In the genomic region with DNA sequence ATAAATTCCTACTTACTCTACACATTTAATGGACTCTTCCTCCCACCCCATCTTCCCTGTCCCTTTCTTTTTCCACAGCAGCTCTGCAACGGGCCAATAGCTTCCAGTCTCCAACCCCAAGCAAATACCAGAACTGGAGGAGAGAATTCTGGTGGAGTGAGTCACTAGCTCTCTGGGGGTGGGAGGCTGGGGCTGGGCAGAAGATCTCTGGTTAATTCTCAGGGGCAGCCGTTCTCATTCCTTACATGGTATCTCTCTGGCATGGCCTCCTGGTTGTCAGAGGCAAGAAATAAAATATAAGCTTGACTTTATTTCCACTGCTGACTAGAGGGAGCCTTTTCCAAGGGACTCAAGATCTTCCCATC, we compare ENCODE assay signal across 10 cellular contexts.
A peak's percentile ranks its signal among the peaks of the same experiment; 100 is the strongest.
DNase-seq lines count a peak whose midpoint lies in the region; ATAC-seq and TF ChIP-seq lines count a peak whose summit lies in the region.
"Had no signal": no experiment of that assay in that cellular context is flagged by ENCODE, and none has a peak within 500 bp of the region (broad histone marks: within the 10 kb centered on the region; RNA-seq: fewer than 3 reads in every experiment).

No MANE protein-coding gene starts in this region.

- ATAC-seq in SK-N-SH treated with all-trans-retinoic acid at 6 μM for 48 hours (peak; percentile 76), GM18498 (IDR thresholded peaks at IDR 0.05; ENCODE audit: unreplicated experiment) (no peak)

- peaks cover 26% of the 10 kb centered on the region for H3K4me1 Mint-ChIP-seq in glutamatergic neuron (ENCODE audit: low read depth, unreplicated experiment)

- H3K27me3 Mint-ChIP-seq in glutamatergic neuron (ENCODE audit: unreplicated experiment), result peaks cover 15% of the 10 kb centered on the region

- H3K9me3 Mint-ChIP-seq in glutamatergic neuron (ENCODE audit: unreplicated experiment), result peaks cover 9% of the 10 kb centered on the region
- H3K9me3 Mint-ChIP-seq: stimulated activated effector memory CD8-positive, alpha-beta T cell treated with anti-CD3 and anti-CD28 coated beads, Interleukin-12 subunit alpha, Interleukin-12 subunit beta, amount 100 ng/mL, for 72 hours had no signal

- H3K27ac Mint-ChIP-seq in glutamatergic neuron (ENCODE audit: unreplicated experiment), result no peak overlapping the region

- peak; percentile 94 for DNase-seq in Daoy (ENCODE audit: low read depth)
- DNase-seq in glomerular visceral epithelial cell (ENCODE audit: extremely low spot score), result peak; percentile 94
- peak; percentile 95 for DNase-seq in renal cortical epithelial cell (ENCODE audit: low read depth)
- no peak for DNase-seq in glutamatergic neuron
- no peak for DNase-seq in stimulated activated CD4-positive, alpha-beta T cell treated with anti-CD3 and anti-CD28 coated beads, Interleukin-4, amount 100 ng/mL, for 4 hours
- no peak for DNase-seq in caudate nucleus (lab: John Stamatoyannopoulos, UW)
- DNase-seq: activated CD4-positive, alpha-beta T cell treated with anti-CD3 and anti-CD28 coated beads, Interleukin-2, amount 50 U/mL, for 4 hours had no signal

- no peaks in the 10 kb centered on the region for H3K36me3 Mint-ChIP-seq in glutamatergic neuron (ENCODE audit: unreplicated experiment)
- H3K36me3 Mint-ChIP-seq: stimulated activated effector memory CD8-positive, alpha-beta T cell treated with anti-CD3 and anti-CD28 coated beads, Interleukin-12 subunit alpha, Interleukin-12 subunit beta, amount 100 ng/mL, for 72 hours had no signal

- H3K4me3 Mint-ChIP-seq in glutamatergic neuron (ENCODE audit: unreplicated experiment), result no peak overlapping the region
- H3K4me3 Mint-ChIP-seq: stimulated activated effector memory CD8-positive, alpha-beta T cell treated with anti-CD3 and anti-CD28 coated beads, Interleukin-12 subunit alpha, Interleukin-12 subunit beta, amount 100 ng/mL, for 72 hours had no signal

- H3K27ac ChIP-seq in caudate nucleus (ENCODE audit: low read depth, low read length), result no peak overlapping the region

- TF ChIP-seq CTCF in glutamatergic neuron (IDR thresholded peaks at IDR 0.05; ENCODE audit: partially characterized antibody, unreplicated experiment), result no peak

TF ChIP-seq in SK-N-SH treated with all-trans-retinoic acid at 6 μM for 48 hours, 23 proteins besides CTCF, POLR2A, EP300 and RAD21:
- TF ChIP-seq TOX (CRISPR knock-in tag; IDR thresholded peaks at IDR 0.05; ENCODE audit: borderline replicate concordance) (no peak), TSHZ2 (CRISPR knock-in tag; IDR thresholded peaks at IDR 0.05) (no peak), ARNTL (CRISPR knock-in tag; IDR thresholded peaks at IDR 0.05; ENCODE audit: borderline replicate concordance, low read depth) (no peak), CREB5 (CRISPR knock-in tag; IDR thresholded peaks at IDR 0.05; ENCODE audit: low read depth) (no peak), ISL1 (CRISPR knock-in tag; IDR thresholded peaks at IDR 0.05) (peak; percentile 30; the same call in 1 of the 2 replicates), TCF4 (CRISPR knock-in tag; IDR thresholded peaks at IDR 0.05; ENCODE audit: borderline replicate concordance) (no peak), ZNF8 (CRISPR knock-in tag; IDR thresholded peaks at IDR 0.05) (no peak), ESRRG (CRISPR knock-in tag; IDR thresholded peaks at IDR 0.05) (no peak), BACH2 (CRISPR knock-in tag; IDR thresholded peaks at IDR 0.05; ENCODE audit: borderline replicate concordance) (no peak), PPARA (CRISPR knock-in tag; IDR thresholded peaks at IDR 0.05; ENCODE audit: borderline replicate concordance) (no peak), GLIS3 (CRISPR knock-in tag; IDR thresholded peaks at IDR 0.05) (no peak), ZC3H10 (CRISPR knock-in tag; IDR thresholded peaks at IDR 0.05) (no peak), ZNF70 (CRISPR knock-in tag; IDR thresholded peaks at IDR 0.05) (no peak), ZFP3 (CRISPR knock-in tag; IDR thresholded peaks at IDR 0.05) (no peak), PATZ1 (CRISPR knock-in tag; IDR thresholded peaks at IDR 0.05; ENCODE audit: borderline replicate concordance) (0 out of 2 replicates have a peak, but pooled peaks have one; percentile 70)
- TF ChIP-seq, protein P1, sequence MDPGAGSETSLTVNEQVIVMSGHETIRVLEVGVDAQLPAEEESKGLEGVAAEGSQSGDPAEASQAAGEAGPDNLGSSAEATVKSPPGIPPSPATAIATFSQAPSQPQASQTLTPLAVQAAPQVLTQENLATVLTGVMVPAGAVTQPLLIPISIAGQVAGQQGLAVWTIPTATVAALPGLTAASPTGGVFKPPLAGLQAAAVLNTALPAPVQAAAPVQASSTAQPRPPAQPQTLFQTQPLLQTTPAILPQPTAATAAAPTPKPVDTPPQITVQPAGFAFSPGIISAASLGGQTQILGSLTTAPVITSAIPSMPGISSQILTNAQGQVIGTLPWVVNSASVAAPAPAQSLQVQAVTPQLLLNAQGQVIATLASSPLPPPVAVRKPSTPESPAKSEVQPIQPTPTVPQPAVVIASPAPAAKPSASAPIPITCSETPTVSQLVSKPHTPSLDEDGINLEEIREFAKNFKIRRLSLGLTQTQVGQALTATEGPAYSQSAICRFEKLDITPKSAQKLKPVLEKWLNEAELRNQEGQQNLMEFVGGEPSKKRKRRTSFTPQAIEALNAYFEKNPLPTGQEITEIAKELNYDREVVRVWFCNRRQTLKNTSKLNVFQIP (CRISPR knock-in tag; IDR thresholded peaks at IDR 0.05; ENCODE audit: borderline replicate concordance, low read depth), result no peak

Comparison
In these comparisons a context has a peak if more than half of its experiments do, and no peak if none do; other contexts are left out.
1. DNase-seq: peak in Daoy (single experiment), glomerular visceral epithelial cell (single experiment) and renal cortical epithelial cell (single experiment); none in glutamatergic neuron (single experiment), stimulated activated CD4-positive, alpha-beta T cell treated with anti-CD3 and anti-CD28 coated beads, Interleukin-4, amount 100 ng/mL, for 4 hours (0 of 2) and caudate nucleus (0 of 61).